ENCODE assay signal across 1 cellular context in genomic region chr17:1227917-1228751, GRCh38.
TF ChIP-seq lines count a peak whose summit lies in the region.

No MANE protein-coding gene starts in this region.

TF ChIP-seq in H1, 55 proteins besides CTCF, POLR2A, EP300 and RAD21 (continued from another document):
- TF ChIP-seq FOSL1 (IDR thresholded peaks at IDR 0.05; ENCODE audit: insufficient read depth, low read depth, low read length) (no peak), HDAC2 (IDR thresholded peaks at IDR 0.05; ENCODE audit: borderline replicate concordance in 1 of 2, low read depth in 2 of 2, low read length in 2 of 2) (no peak), E2F6 (IDR thresholded peaks at IDR 0.05) (peak; percentile 72; the same call in 1 of the 2 replicates), POLR2AphosphoS5 (IDR thresholded peaks at IDR 0.05; ENCODE audit: low read depth, low read length) (no peak), BRCA1 (IDR thresholded peaks at IDR 0.05; ENCODE audit: low read depth, low read length) (no peak), RNF2 (IDR thresholded peaks at IDR 0.05; ENCODE audit: borderline replicate concordance, low read depth, low read length, missing control alignments, poor library complexity, severe bottlenecking) (peak; percentile 29), SUZ12 (IDR thresholded peaks at IDR 0.05; ENCODE audit: low read length) (peak; percentile 90), MAFK (IDR thresholded peaks at IDR 0.05; ENCODE audit: low read depth, low read length) (no peak), MAX (IDR thresholded peaks at IDR 0.05) (0 out of 2 replicates have a peak, but pooled peaks have one; percentile 31), CBX8 (IDR thresholded peaks at IDR 0.05; ENCODE audit: borderline replicate concordance, low read depth, low read length) (no peak)
